In the genomic region with DNA sequence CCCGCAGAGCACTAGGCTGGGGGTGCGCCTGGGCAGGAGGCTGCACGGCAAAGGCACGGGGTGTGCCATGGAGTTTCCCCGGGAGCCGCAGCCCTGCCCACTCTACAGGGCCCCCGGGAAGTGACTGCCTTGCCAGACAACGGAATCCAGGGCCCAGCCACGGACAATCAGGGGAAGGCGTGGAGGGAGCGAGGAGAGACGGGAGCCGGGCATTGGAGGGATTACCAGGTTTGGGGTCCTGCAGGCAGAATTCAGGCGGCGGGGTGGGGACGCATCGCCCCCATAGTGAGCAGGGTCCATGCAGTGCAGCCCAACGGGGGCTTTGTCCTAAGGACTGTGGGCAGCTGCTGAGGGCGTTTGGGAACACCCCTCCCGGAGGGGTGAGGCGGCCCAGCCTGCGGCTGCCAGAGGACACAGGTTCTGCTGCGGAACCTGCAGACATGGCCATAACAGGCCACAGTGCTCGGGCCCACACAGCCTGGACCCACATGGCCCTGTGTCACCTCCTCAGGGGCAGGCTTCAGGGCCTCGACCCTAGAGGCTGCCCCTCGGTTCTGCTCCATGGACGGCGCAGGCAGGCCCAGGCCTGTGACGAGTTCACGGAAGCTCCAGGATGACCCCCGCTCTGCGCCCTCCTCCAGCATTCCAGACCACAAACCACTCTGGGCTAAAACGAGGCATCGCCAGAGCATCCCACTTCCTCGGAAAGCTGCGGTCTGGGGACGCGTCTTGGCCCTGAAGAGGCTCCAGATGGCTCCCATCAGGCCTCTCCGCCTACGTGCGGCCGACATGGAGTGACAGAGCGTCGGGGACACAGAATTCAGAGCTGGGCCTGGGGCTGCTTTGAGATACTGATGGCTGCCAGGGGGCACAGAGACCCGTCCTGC, we compare ENCODE assay signal across 16 cellular contexts. TPM values are rescaled to one million over a fixed set of nuclear protein-coding genes. Genes with fewer than 3 reads are reported as not detected.
A peak's percentile ranks its signal among the peaks of the same experiment; 100 is the strongest.
DNase-seq lines count a peak whose midpoint lies in the region; ATAC-seq and TF ChIP-seq lines count a peak whose summit lies in the region.
"Had no signal": no experiment of that assay in that cellular context is flagged by ENCODE, and none has a peak within 500 bp of the region (broad histone marks: within the 10 kb centered on the region; RNA-seq: fewer than 3 reads in every experiment).

No MANE protein-coding gene starts in this region.

- ATAC-seq in heart left ventricle = peak; percentile 66 to 81 (median 72)
- no peak for ATAC-seq in GM21360 (IDR thresholded peaks at IDR 0.05; ENCODE audit: unreplicated experiment)
- ATAC-seq: natural killer cell; PC-3; stimulated activated naive CD8-positive, alpha-beta T cell treated with anti-CD3 and anti-CD28 coated beads, Interleukin-15, amount 100 ng/mL, for 72 hours had no signal

- no peaks in the 10 kb centered on the region for H3K27me3 ChIP-seq in adipocyte (replicated peaks; ENCODE audit: control insufficient read depth, insufficient read depth, low read length)
- no peaks in the 10 kb centered on the region for H3K27me3 ChIP-seq in heart left ventricle

- WGBS in heart left ventricle, 4 donors = 73 to 83% (median 79%) methylated on average over 37 to 45 of the region's 45 CpGs

- intact Hi-C loops in heart left ventricle (cut with DNase I) (loop anchor here in 1 of 10 donors (2.0 kb wide), 1 partner anchor 31 kb away; no protein-coding TSS in a partner anchor), posterior vena cava (cut with DNase I) (no loop called here)

- TF ChIP-seq CTCF in AG09309 (IDR thresholded peaks at IDR 0.05; ENCODE audit: control insufficient read depth, insufficient read depth, low read depth, low read length, missing control alignments) (no peak), heart left ventricle (IDR thresholded peaks at IDR 0.05) (no peak)

- peak overlapping the region; percentile 51 for H3K9ac ChIP-seq in adipocyte (ENCODE audit: low read length)

- no peak overlapping the region for H3K4me3 ChIP-seq in AG09309 (ENCODE audit: control insufficient read depth, low read depth, low read length)
- no peak overlapping the region for H3K4me3 ChIP-seq in adipocyte (ENCODE audit: low read length)
- no peak overlapping the region for H3K4me3 ChIP-seq in heart left ventricle

- H3K27ac ChIP-seq in heart left ventricle = peak overlapping the region in 11 of 12 donors; percentile 56 to 87 (median 67)

- no peak for TF ChIP-seq POLR2A in heart left ventricle (IDR thresholded peaks at IDR 0.05)

- H3K4me1 ChIP-seq in adipocyte (ENCODE audit: control insufficient read depth, insufficient read depth, low read length) (peaks cover 19% of the 10 kb centered on the region), heart left ventricle (peaks cover 0 to 33% (median 16%) of the 10 kb centered on the region in 12 donors)

- no peaks in the 10 kb centered on the region for H3K9me3 ChIP-seq in adipocyte (ENCODE audit: control insufficient read depth, low read length)
- no peaks in the 10 kb centered on the region for H3K9me3 ChIP-seq in heart left ventricle

- no peaks in the 10 kb centered on the region for H3K36me3 ChIP-seq in adipocyte (ENCODE audit: control insufficient read depth, insufficient read depth, low read length, severe bottlenecking)
- no peaks in the 10 kb centered on the region for H3K36me3 ChIP-seq in heart left ventricle

- DNase-seq in AG09309 (ENCODE audit: low read depth) = peak; percentile 67
- DNase-seq in adipocyte (ENCODE audit: low read depth) = no peak
- peak; percentile 79 to 87 (median 84) for DNase-seq in heart left ventricle
- DNase-seq in posterior vena cava (ENCODE audit: low spot score) = peak; percentile 83
- DNase-seq in NK-92 (lab: John Stamatoyannopoulos, UW; ENCODE audit: unreplicated experiment) = no peak
- no peak for DNase-seq in GM19240 (ENCODE audit: insufficient read length, low spot score)
- DNase-seq in NCI-H187 (lab: John Stamatoyannopoulos, UW) = no peak
- DNase-seq: activated CD8-positive, alpha-beta memory T cell treated with anti-CD3 and anti-CD28 coated beads for 24 hours; effector CD8-positive, alpha-beta T cell; natural killer cell; NCI-H2029 treated with DMSO at 0.1 percent for 48 hours; PC-3; stimulated activated CD4-positive, alpha-beta T cell treated with anti-CD3 and anti-CD28 coated beads, Interleukin-2, amount 100 ng/mL, for 48 hours; stimulated activated naive CD8-positive, alpha-beta T cell treated with anti-CD3 and anti-CD28 coated beads, Interleukin-15, amount 100 ng/mL, for 72 hours had no signal

RNA-seq across cellular contexts. Expression of gene COL6A1, which starts 54.5 kb away (rescaled TPM):
- 100 to 1,000 TPM in 8 of 9 donors, 10 to 100 TPM in 1; 92.4 to 385 (median 143) TPM for total RNA-seq in heart left ventricle
- polyA plus RNA-seq in heart left ventricle = 100 to 1,000 TPM; 149 to 157 TPM
- 100 to 1,000 TPM; 606 to 689 TPM for total RNA-seq in posterior vena cava
- polyA plus RNA-seq: IgD-negative memory B cell had no signal

Comparison
In these comparisons a context has a peak if more than half of its experiments do, and no peak if none do; other contexts are left out.
1. DNase-seq: peak in AG09309 (single experiment), heart left ventricle (5 of 5) and posterior vena cava (single experiment); none in adipocyte (single experiment), NK-92 (single experiment), GM19240 (single experiment) and NCI-H187 (0 of 2).